In the genomic region with DNA sequence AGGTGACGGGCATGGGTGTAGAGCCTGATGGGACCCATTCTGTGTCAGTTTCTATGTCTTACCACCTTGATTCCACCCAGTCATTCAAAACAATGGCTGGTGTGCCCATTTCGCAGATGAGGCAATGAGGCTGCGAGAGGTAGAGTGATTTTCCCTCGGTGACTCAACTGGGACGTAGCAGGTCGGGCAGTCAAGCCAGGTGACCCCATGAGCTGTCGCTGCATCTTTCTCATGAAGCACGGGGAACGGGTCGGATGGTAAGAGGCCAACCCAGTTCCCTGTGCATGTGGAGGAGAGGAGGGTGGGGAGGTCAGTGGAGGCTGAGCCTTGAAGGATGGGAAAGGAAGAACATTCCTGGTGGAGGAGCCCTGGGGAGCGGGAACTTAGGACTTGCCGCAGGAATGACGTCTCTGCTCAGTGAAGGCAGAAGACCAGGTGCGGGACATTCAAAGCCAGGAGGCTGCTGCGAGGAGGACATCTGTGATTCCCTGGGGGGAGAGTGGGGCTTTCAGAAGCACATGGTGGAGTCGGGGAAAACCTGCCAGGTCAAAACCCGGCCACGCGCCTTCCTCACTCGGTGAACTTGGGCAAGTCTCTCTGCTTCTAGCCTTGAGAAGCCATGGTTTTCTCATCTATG, we compare ENCODE assay signal across 9 cellular contexts. TPM values are rescaled to one million over a fixed set of nuclear protein-coding genes. Genes with fewer than 3 reads are reported as not detected.
DNase-seq lines count a peak whose midpoint lies in the region; ATAC-seq and TF ChIP-seq lines count a peak whose summit lies in the region.
"Had no signal": no experiment of that assay in that cellular context is flagged by ENCODE, and none has a peak within 500 bp of the region (broad histone marks: within the 10 kb centered on the region; RNA-seq: fewer than 3 reads in every experiment).

No MANE protein-coding gene starts in this region.

- H3K36me3 ChIP-seq in esophagus muscularis mucosa: no peaks in the 10 kb centered on the region
- H3K36me3 ChIP-seq in gastrocnemius medialis: no peaks in the 10 kb centered on the region

- DNase-seq in NCI-H82 (lab: John Stamatoyannopoulos, UW) (peak; percentile 6), NCI-H82 treated with DMSO at 0.1 percent for 48 hours (lab: John Stamatoyannopoulos, UW; ENCODE audit: unreplicated experiment) (no peak), esophagus muscularis mucosa (ENCODE audit: extremely low spot score) (peak; percentile 57), D341Med (ENCODE audit: low spot score) (no peak), NCI-H1417 treated with DMSO at 0.1 percent for 48 hours (lab: John Stamatoyannopoulos, UW) (no peak), gastrocnemius medialis (no peak)
- peak; percentile 59 to 68 for DNase-seq in activated CD4-positive, alpha-beta T cell treated with anti-CD3 and anti-CD28 coated beads, Interleukin-2, amount 50 U/mL, for 48 hours
- DNase-seq in stimulated activated naive CD8-positive, alpha-beta T cell treated with anti-CD3 and anti-CD28 coated beads, Interleukin-15, Interleukin-2, amounts not matched to agents 100 U/mL and 50 U/mL, for 24 hours: peak; percentile 59

- peak overlapping the region in 2 of 4 donors; percentile 3 to 6 for H3K4me3 ChIP-seq in esophagus muscularis mucosa
- no peak overlapping the region for H3K4me3 ChIP-seq in gastrocnemius medialis
- H3K4me3 ChIP-seq: A549 had no signal

- WGBS in esophagus muscularis mucosa: 79% methylated on average over 20 of the region's 20 CpGs

- H3K9me3 ChIP-seq in esophagus muscularis mucosa (no peaks in the 10 kb centered on the region), gastrocnemius medialis (no peaks in the 10 kb centered on the region)
- H3K9me3 ChIP-seq: A549 had no signal

- H3K4me1 ChIP-seq in esophagus muscularis mucosa (peaks cover 6 to 22% (median 14%) of the 10 kb centered on the region in 4 donors), gastrocnemius medialis (no peaks in the 10 kb centered on the region)

- in situ Hi-C loops in gastrocnemius medialis (cut with MboI; ENCODE audit: low sequenced_read_pairs in 4 of 4): loop anchor here in 1 of 4 donors (25.0 kb wide), 1 partner anchor 91 kb away; the partner anchor contains the start of gene IL4R

- peaks cover 0 to 54% (median 0%) of the 10 kb centered on the region in 4 donors for H3K27me3 ChIP-seq in esophagus muscularis mucosa
- H3K27me3 ChIP-seq in gastrocnemius medialis: peaks cover 7% of the 10 kb centered on the region in 3 donors

- ATAC-seq in stimulated activated naive CD8-positive, alpha-beta T cell treated with anti-CD3 and anti-CD28 coated beads, Interleukin-15, Interleukin-2, amounts not matched to agents 100 U/mL and 50 U/mL, for 24 hours: no peak
- no peak for ATAC-seq in gastrocnemius medialis

- H3K27ac ChIP-seq in esophagus muscularis mucosa (replicated peaks in 1 of 4) (no peak overlapping the region), gastrocnemius medialis (no peak overlapping the region)
- H3K27ac ChIP-seq: A549 had no signal

- TF ChIP-seq CTCF in esophagus muscularis mucosa (IDR thresholded peaks at IDR 0.05): no peak
- TF ChIP-seq CTCF in gastrocnemius medialis (IDR thresholded peaks at IDR 0.05 in 4 of 5, conservative IDR thresholded peaks at IDR 0.05 in 1 of 5): no peak

- no peak for TF ChIP-seq EP300 in esophagus muscularis mucosa (IDR thresholded peaks at IDR 0.05)

- intact Hi-C loops in esophagus muscularis mucosa (cut with DNase I) (no loop called here), gastrocnemius medialis (cut with DNase I; ENCODE audit: low total_unique reads) (no loop called here)

- TF ChIP-seq POLR2A in esophagus muscularis mucosa (IDR thresholded peaks at IDR 0.05; ENCODE audit: low read depth) (no peak), gastrocnemius medialis (IDR thresholded peaks at IDR 0.05) (no peak)

RNA-seq across cellular contexts. Expression of gene IL21R, which starts 1.1 kb away (rescaled TPM):
- total RNA-seq in esophagus muscularis mucosa (under 1 TPM in 3 of 4 donors, not detected in 1; under 0.01 to 0.50 (median 0.17) TPM), gastrocnemius medialis (under 1 TPM in 1 of 4 donors, not detected in 3; 0.15 TPM)

Comparison
In these comparisons a context has a peak if more than half of its experiments do, and no peak if none do; other contexts are left out.
1. DNase-seq: peak in NCI-H82 (single experiment), activated CD4-positive, alpha-beta T cell treated with anti-CD3 and anti-CD28 coated beads, Interleukin-2, amount 50 U/mL, for 48 hours (2 of 2), esophagus muscularis mucosa (single experiment) and stimulated activated naive CD8-positive, alpha-beta T cell treated with anti-CD3 and anti-CD28 coated beads, Interleukin-15, Interleukin-2, amounts not matched to agents 100 U/mL and 50 U/mL, for 24 hours (single experiment); none in NCI-H82 treated with DMSO at 0.1 percent for 48 hours (single experiment), D341Med (single experiment), NCI-H1417 treated with DMSO at 0.1 percent for 48 hours (single experiment) and gastrocnemius medialis (0 of 2).